Comparison of ENCODE assay signal across 24 cellular contexts in genomic region chr2:241793385-241793784, GRCh38. TPM values are rescaled to one million over a fixed set of nuclear protein-coding genes. Genes with fewer than 3 reads are reported as not detected.
"Had no signal": no experiment of that assay in that cellular context is flagged by ENCODE, and none has a peak within 500 bp of the region (broad histone marks: within the 10 kb centered on the region; RNA-seq: fewer than 3 reads in every experiment).

No MANE protein-coding gene starts in this region.

- H3K4me2 ChIP-seq: hepatocyte had no signal

- H3K79me2 ChIP-seq: hepatocyte had no signal

- DNase-seq: esophagus squamous epithelium; foreskin fibroblast; kidney; left cardiac atrium; left ventricle myocardium inferior; lower lobe of right lung; sigmoid colon; stimulated activated CD4-positive, alpha-beta T cell treated with anti-CD3 and anti-CD28 coated beads, Interleukin-2, amount 100 ng/mL, for 24 hours; stimulated activated CD4-positive, alpha-beta T cell treated with anti-CD3 and anti-CD28 coated beads, Interleukin-4, amount 100 ng/mL, for 4 hours; stimulated activated naive B cell treated with anti-CD40 and anti-IgM and Interleukin-4, amounts not matched to agents 10 μg/mL and 1 μg/mL and 100 μg/mL, for 72 hours; stimulated activated naive CD8-positive, alpha-beta T cell treated with anti-CD3 and anti-CD28 coated beads, Interleukin-15, amount 100 ng/mL, for 72 hours; testis; upper lobe of right lung had no signal

- H3K4me3 ChIP-seq: esophagus squamous epithelium, hepatocyte, left ventricle myocardium inferior, lower lobe of right lung, sigmoid colon, skin epidermis, testis, tibial nerve, upper lobe of right lung had no signal

- H3K9me3 Mint-ChIP-seq: dendritic cell treated with granulocyte-macrophage colony-stimulating factor and Interleukin-4, amounts not matched to agents 40 ng/mL and 50 ng/mL, for 4 days had no signal

- ATAC-seq: left cardiac atrium; lower lobe of right lung; natural killer cell treated with Interleukin-12 subunit alpha and Interleukin-12 subunit beta and Interleukin-15 and Interleukin-18, amount 100 ng/mL, for 72 hours; stimulated activated naive B cell treated with anti-CD40 and anti-IgM and Interleukin-4, amounts not matched to agents 10 μg/mL and 1 μg/mL and 100 μg/mL, for 72 hours; stimulated activated naive CD8-positive, alpha-beta T cell treated with anti-CD3 and anti-CD28 coated beads, Interleukin-15, amount 100 ng/mL, for 72 hours; upper lobe of right lung had no signal

- H2AFZ ChIP-seq: hepatocyte had no signal

- H3K27ac Mint-ChIP-seq: dendritic cell treated with granulocyte-macrophage colony-stimulating factor and Interleukin-4, amounts not matched to agents 40 ng/mL and 50 ng/mL, for 4 days; memory B cell; mesothelial cell of epicardium; natural killer cell treated with Interleukin-12 subunit alpha and Interleukin-12 subunit beta and Interleukin-15 and Interleukin-18, amount 100 ng/mL, for 72 hours; stimulated activated naive B cell treated with anti-CD40 and anti-IgM and Interleukin-4, amounts not matched to agents 10 μg/mL and 1 μg/mL and 100 μg/mL, for 72 hours had no signal

- H3K9me3 ChIP-seq: esophagus squamous epithelium, left ventricle myocardium inferior, lower lobe of right lung, sigmoid colon, testis, tibial nerve, upper lobe of right lung had no signal

- FAIRE-seq: colon, kidney had no signal

- H3K4me1 ChIP-seq: esophagus squamous epithelium, lower lobe of right lung, sigmoid colon, testis, tibial nerve, upper lobe of right lung had no signal

- H3K27ac ChIP-seq: esophagus squamous epithelium, hepatocyte, left ventricle myocardium inferior, lower lobe of right lung, sigmoid colon, skin epidermis, testis, tibial nerve, upper lobe of right lung had no signal

- H3K4me3 Mint-ChIP-seq: dendritic cell treated with granulocyte-macrophage colony-stimulating factor and Interleukin-4, amounts not matched to agents 40 ng/mL and 50 ng/mL, for 4 days; memory B cell; mesothelial cell of epicardium; natural killer cell treated with Interleukin-12 subunit alpha and Interleukin-12 subunit beta and Interleukin-15 and Interleukin-18, amount 100 ng/mL, for 72 hours; stimulated activated naive B cell treated with anti-CD40 and anti-IgM and Interleukin-4, amounts not matched to agents 10 μg/mL and 1 μg/mL and 100 μg/mL, for 72 hours; stimulated activated naive CD8-positive, alpha-beta T cell treated with anti-CD3 and anti-CD28 coated beads, Interleukin-15, amount 100 ng/mL, for 72 hours had no signal

- H3K36me3 Mint-ChIP-seq: memory B cell, mesothelial cell of epicardium had no signal

- H3K27me3 ChIP-seq: hepatocyte, testis, tibial nerve, upper lobe of right lung had no signal

- H3K36me3 ChIP-seq: esophagus squamous epithelium, left ventricle myocardium inferior, lower lobe of right lung, sigmoid colon, tibial nerve, upper lobe of right lung had no signal

RNA-seq across cellular contexts. Expression of gene NEU4, which starts 15.6 kb away (rescaled TPM):
- total RNA-seq: epithelial cell of proximal tubule, esophagus squamous epithelium, left ventricle myocardium inferior, lower lobe of right lung, pulmonary artery endothelial cell had no signal

RNA-seq across cellular contexts. Expression of gene GAL3ST2, which starts 16.8 kb away (rescaled TPM):
- total RNA-seq: epithelial cell of proximal tubule, left ventricle myocardium inferior, lower lobe of right lung, myocyte, pulmonary artery endothelial cell, upper lobe of right lung had no signal
- polyA plus RNA-seq: hepatocyte had no signal
